9 cellular contexts compared by ENCODE assay signal in the genomic region with DNA sequence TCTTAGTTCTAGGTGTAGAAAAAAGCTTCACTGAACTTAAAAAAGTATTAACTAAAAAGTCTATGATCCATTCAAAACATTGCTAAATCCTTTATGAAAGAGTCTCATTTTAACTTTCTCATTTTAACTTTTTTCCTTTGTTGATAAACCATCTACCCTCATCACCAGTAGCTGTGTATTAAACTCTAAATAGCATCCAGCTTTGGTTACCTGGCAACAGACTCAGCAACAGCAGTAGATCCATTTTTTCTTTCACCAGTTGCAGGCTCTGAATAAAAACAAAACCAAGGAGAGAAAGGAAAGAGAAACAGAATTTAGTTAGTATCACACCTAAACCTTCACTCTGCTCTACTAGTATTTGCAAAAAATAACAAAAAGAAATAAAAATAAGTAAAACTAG. TPM values are rescaled to one million over a fixed set of nuclear protein-coding genes. Genes with fewer than 3 reads are reported as not detected.
DNase-seq lines count a peak whose midpoint lies in the region; ATAC-seq, FAIRE-seq and TF ChIP-seq lines count a peak whose summit lies in the region.
"Had no signal": no experiment of that assay in that cellular context is flagged by ENCODE, and none has a peak within 500 bp of the region (broad histone marks: within the 10 kb centered on the region; RNA-seq: fewer than 3 reads in every experiment).

No MANE protein-coding gene starts in this region.

- FAIRE-seq in astrocyte (lab: Jason Lieb, UNC), result peak; percentile 17

- no peak overlapping the region for H2BK120ac ChIP-seq in mesendoderm (ENCODE audit: low read depth, low read length)

- H3K27ac ChIP-seq in HUES6 (ENCODE audit: low read depth, low read length) (peak overlapping the region; percentile 80), astrocyte (ENCODE audit: low read depth, low read length) (peak overlapping the region; percentile 56), mesendoderm (ENCODE audit: low read depth, low read length) (no peak overlapping the region)

- H3K56ac ChIP-seq in mesendoderm (ENCODE audit: low read length), result no peak overlapping the region

- H4K20me1 ChIP-seq in astrocyte (ENCODE audit: insufficient read depth, low read length), result no peaks in the 10 kb centered on the region

- H3K9ac ChIP-seq in HUES6 (ENCODE audit: low read length) (no peak overlapping the region), astrocyte (ENCODE audit: low read length) (peak overlapping the region; percentile 15), mesendoderm (ENCODE audit: low read length) (no peak overlapping the region)

- ATAC-seq in HG03159 (IDR thresholded peaks at IDR 0.05; ENCODE audit: unreplicated experiment) (no peak), HG02840 (IDR thresholded peaks at IDR 0.05; ENCODE audit: low FRiP score, unreplicated experiment) (no peak)

- H3K4ac ChIP-seq in mesendoderm (ENCODE audit: low read depth, low read length), result no peak overlapping the region

- H3K4me3 ChIP-seq in HUES6 (ENCODE audit: low read depth, low read length) (no peak overlapping the region), astrocyte (ENCODE audit: insufficient read depth, low read depth, low read length) (no peak overlapping the region), mesendoderm (ENCODE audit: low read length) (no peak overlapping the region)

- TF ChIP-seq CTCF in astrocyte (IDR thresholded peaks at IDR 0.05; ENCODE audit: insufficient read depth, low read depth, low read length), result no peak

- no peaks in the 10 kb centered on the region for H3K79me1 ChIP-seq in mesendoderm (ENCODE audit: low read length)

- peak overlapping the region; percentile 35 for H3K4me2 ChIP-seq in astrocyte (ENCODE audit: low read length)
- no peak overlapping the region for H3K4me2 ChIP-seq in mesendoderm (ENCODE audit: low read length)

- H3K36me3 ChIP-seq in HUES6 (ENCODE audit: control insufficient read depth, insufficient read depth, low read length) (peaks cover 62% of the 10 kb centered on the region), astrocyte (ENCODE audit: insufficient read depth, low read length) (peaks cover 16% of the 10 kb centered on the region), mesendoderm (ENCODE audit: control insufficient read depth, insufficient read depth, low read length) (peaks cover 4% of the 10 kb centered on the region)

- no peak overlapping the region for H3K23ac ChIP-seq in mesendoderm (ENCODE audit: low read length)

- H2BK15ac ChIP-seq in mesendoderm (replicated peaks; ENCODE audit: low read depth), result no peak overlapping the region

- no peaks in the 10 kb centered on the region for H3K79me2 ChIP-seq in astrocyte (ENCODE audit: insufficient read depth, low read length)
- H3K79me2 ChIP-seq in mesendoderm (ENCODE audit: control insufficient read depth, insufficient read depth, low read length), result no peaks in the 10 kb centered on the region

- no peaks in the 10 kb centered on the region for H3K9me3 ChIP-seq in HUES6 (ENCODE audit: control insufficient read depth, insufficient read depth, low read depth, low read length)
- H3K9me3 ChIP-seq in astrocyte (ENCODE audit: insufficient read depth, low read depth, low read length), result no peaks in the 10 kb centered on the region

- H3K4me1 Mint-ChIP-seq in astrocyte (ENCODE audit: low read depth, unreplicated experiment), result peaks cover 6% of the 10 kb centered on the region
- H3K4me1 Mint-ChIP-seq: central memory CD8-positive, alpha-beta T cell had no signal

- no peak overlapping the region for H2AK5ac ChIP-seq in mesendoderm (ENCODE audit: low read length)

- no peaks in the 10 kb centered on the region for H3K9me3 Mint-ChIP-seq in astrocyte (ENCODE audit: unreplicated experiment)
- H3K9me3 Mint-ChIP-seq: central memory CD8-positive, alpha-beta T cell had no signal

- no peak overlapping the region for H4K8ac ChIP-seq in mesendoderm (ENCODE audit: low read depth, low read length)

- no peak overlapping the region for H2BK5ac ChIP-seq in mesendoderm (ENCODE audit: low read length)

- DNase-seq in EH (ENCODE audit: low read depth) (peak; percentile 55), astrocyte (ENCODE audit: low read depth) (peak; percentile 39), mesendoderm (peak; percentile 69), NCI-H748 treated with DMSO at 0.1 percent for 48 hours (lab: John Stamatoyannopoulos, UW) (no peak), NCI-H1105 treated with DMSO at 0.1 percent for 48 hours (lab: John Stamatoyannopoulos, UW) (no peak)

- H3K27ac Mint-ChIP-seq in astrocyte (ENCODE audit: unreplicated experiment), result peak overlapping the region; percentile 89

- H3K36me3 Mint-ChIP-seq in astrocyte (ENCODE audit: low read depth, unreplicated experiment), result peaks cover 12% of the 10 kb centered on the region

- H3K18ac ChIP-seq in mesendoderm (ENCODE audit: low read length), result no peak overlapping the region

- no peak overlapping the region for H3K4me3 Mint-ChIP-seq in astrocyte (ENCODE audit: unreplicated experiment)
- H3K4me3 Mint-ChIP-seq: central memory CD8-positive, alpha-beta T cell had no signal

- H3K27me3 Mint-ChIP-seq in astrocyte (ENCODE audit: low read depth, unreplicated experiment), result no peaks in the 10 kb centered on the region
- H3K27me3 Mint-ChIP-seq: central memory CD8-positive, alpha-beta T cell had no signal

- no peaks in the 10 kb centered on the region for H3K27me3 ChIP-seq in HUES6 (ENCODE audit: control insufficient read depth, insufficient read depth, low read length)
- no peaks in the 10 kb centered on the region for H3K27me3 ChIP-seq in astrocyte (ENCODE audit: insufficient read depth, low read length)
- H3K27me3 ChIP-seq in mesendoderm (ENCODE audit: insufficient read depth, low read length, poor library complexity), result no peaks in the 10 kb centered on the region

- H3K4me1 ChIP-seq in HUES6 (ENCODE audit: control insufficient read depth, insufficient read depth, low read length) (peaks cover 6% of the 10 kb centered on the region), astrocyte (ENCODE audit: insufficient read depth, low read length) (peaks cover 6% of the 10 kb centered on the region), mesendoderm (ENCODE audit: control insufficient read depth, low read depth, low read length) (no peaks in the 10 kb centered on the region)

- no peak overlapping the region for H4K5ac ChIP-seq in mesendoderm (ENCODE audit: low read length)

- no peak overlapping the region for H2AFZ ChIP-seq in astrocyte (ENCODE audit: low read depth, low read length)

RNA-seq across cellular contexts. Expression of gene TP53BP1, which starts 51.6 kb away (rescaled TPM):
- 71.9 and 73.1 TPM in 2 replicates for total RNA-seq in astrocyte
- 19.0 TPM for polyA plus RNA-seq in mesendoderm (2013, experiment 1 of 2)
- 19.4 TPM for polyA plus RNA-seq in mesendoderm (2013, experiment 2 of 2)

Comparison
In these comparisons a context has a peak if more than half of its experiments do, and no peak if none do; other contexts are left out.
1. DNase-seq: peak in EH (single experiment), astrocyte (single experiment) and mesendoderm (single experiment); none in NCI-H748 treated with DMSO at 0.1 percent for 48 hours (single experiment) and NCI-H1105 treated with DMSO at 0.1 percent for 48 hours (single experiment).